1 cellular context compared by ENCODE assay signal in the genomic region with DNA sequence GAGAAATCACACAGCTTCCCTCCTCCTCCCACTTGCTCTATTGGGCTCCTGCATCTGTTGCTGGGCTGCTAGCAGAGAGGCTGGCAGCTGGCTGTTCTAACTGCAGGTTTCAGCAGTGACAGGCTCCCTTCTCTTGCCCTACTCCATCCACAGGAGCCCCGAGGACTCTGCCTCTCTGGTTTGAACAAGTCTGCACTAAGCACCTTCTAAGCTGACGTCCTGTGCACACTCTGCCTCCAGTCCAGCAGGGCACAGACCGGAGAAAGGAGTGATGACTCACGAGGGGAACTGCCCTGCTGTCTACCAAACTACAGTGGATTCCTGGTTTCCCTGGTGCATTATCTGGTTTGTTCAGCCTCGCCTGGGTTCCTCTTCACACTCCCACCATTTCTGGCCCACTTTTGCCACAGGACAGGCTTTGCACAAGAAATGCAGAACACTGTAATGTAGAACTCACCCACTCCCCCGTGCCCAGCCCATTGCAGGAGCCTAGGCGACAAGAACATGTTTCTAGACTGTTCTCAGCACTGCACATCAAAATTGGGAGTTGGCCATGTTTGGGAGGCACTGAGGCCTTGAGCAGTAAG.
TF ChIP-seq lines count a peak whose summit lies in the region.

No MANE protein-coding gene starts in this region.

TF ChIP-seq in K562, 482 proteins besides CTCF, POLR2A, EP300 and RAD21 (continued from another document):
- TF ChIP-seq, protein P1, sequence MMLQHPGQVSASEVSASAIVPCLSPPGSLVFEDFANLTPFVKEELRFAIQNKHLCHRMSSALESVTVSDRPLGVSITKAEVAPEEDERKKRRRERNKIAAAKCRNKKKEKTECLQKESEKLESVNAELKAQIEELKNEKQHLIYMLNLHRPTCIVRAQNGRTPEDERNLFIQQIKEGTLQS (IDR thresholded peaks at IDR 0.05), result peak; percentile 92
- TF ChIP-seq, protein P1 (CRISPR knock-in tag; conservative IDR thresholded peaks at IDR 0.05), result peak; percentile 55; the same call in 1 of the 2 replicates
- TF ChIP-seq KDM1A (IDR thresholded peaks at IDR 0.05), result peak in 1 of 2 experiments; percentile 72; a peak in 1 of 4 replicates
- TF ChIP-seq YY1 (IDR thresholded peaks at IDR 0.05; ENCODE audit: borderline replicate concordance in 1 of 3, control insufficient read depth in 1 of 3, extremely low read depth in 1 of 3, insufficient read depth in 3 of 3, insufficient read length in 1 of 3, insufficient replicate concordance in 2 of 3, low read depth in 1 of 3, low read length in 2 of 3), result peak in 2 of 3 experiments; percentile 14 to 18
